16 cellular contexts compared by ENCODE assay signal in genomic region chr1:25106981-25107642, GRCh38.
"Had no signal": no experiment of that assay in that cellular context is flagged by ENCODE, and none has a peak within 500 bp of the region (broad histone marks: within the 10 kb centered on the region; RNA-seq: fewer than 3 reads in every experiment).

No MANE protein-coding gene starts in this region.

- H3K4me3 Mint-ChIP-seq: activated naive CD4-positive, alpha-beta T cell treated with anti-CD3 and anti-CD28 coated beads, Interleukin-2, amount 50 U/mL, for 24 hours; memory B cell; neural progenitor cell had no signal

- H3K9ac ChIP-seq: neural progenitor cell, parathyroid adenoma had no signal

- H3K4me1 ChIP-seq: breast epithelium, esophagus muscularis mucosa, neural progenitor cell, parathyroid adenoma, tibial artery, vagina had no signal

- ATAC-seq: activated CD4-positive, CD25-positive, alpha-beta regulatory T cell treated with anti-CD3 and anti-CD28 coated beads, Interleukin-2, amount 50 U/mL, for 24 hours; left lung had no signal

- H3K4me1 Mint-ChIP-seq: memory B cell had no signal

- H3K4me2 ChIP-seq: neural progenitor cell had no signal

- H3K27me3 ChIP-seq: neural progenitor cell, vagina had no signal

- FAIRE-seq: islet of Langerhans had no signal

- H3K27me3 Mint-ChIP-seq: activated naive CD4-positive, alpha-beta T cell treated with anti-CD3 and anti-CD28 coated beads, Interleukin-2, amount 50 U/mL, for 24 hours had no signal

- H3K9me3 ChIP-seq: vagina had no signal

- H3K36me3 ChIP-seq: breast epithelium, esophagus muscularis mucosa, left lung, neural progenitor cell, tibial artery, vagina had no signal

- H3K27ac ChIP-seq: breast epithelium, dorsolateral prefrontal cortex, esophagus muscularis mucosa, left lung, neural progenitor cell, parathyroid adenoma, tibial artery, vagina had no signal

- H3K4me3 ChIP-seq: breast epithelium, dorsolateral prefrontal cortex, esophagus muscularis mucosa, left lung, neural progenitor cell, tibial artery, vagina had no signal

- H2AFZ ChIP-seq: neural progenitor cell, parathyroid adenoma had no signal

- H3K27ac Mint-ChIP-seq: activated T-helper 2 cell treated with anti-CD3 and anti-CD28 coated beads, Interferon-gamma antibody, Interleukin-2, Interleukin-4, amounts not matched to agents 10 μg/mL and 5 μg/mL and 100 μg/mL, durations not matched to agents 14 hours and 24 hours and 36 hours; memory B cell; neural progenitor cell had no signal

- DNase-seq: dorsolateral prefrontal cortex; foreskin melanocyte; head of caudate nucleus; left lung; stimulated activated CD4-positive, alpha-beta T cell treated with anti-CD3 and anti-CD28 coated beads, Interleukin-4, amount 100 ng/mL, for 4 hours; tibial artery had no signal

- H3K79me2 ChIP-seq: parathyroid adenoma had no signal

- H3K36me3 Mint-ChIP-seq: neural progenitor cell had no signal
